In the genomic region with DNA sequence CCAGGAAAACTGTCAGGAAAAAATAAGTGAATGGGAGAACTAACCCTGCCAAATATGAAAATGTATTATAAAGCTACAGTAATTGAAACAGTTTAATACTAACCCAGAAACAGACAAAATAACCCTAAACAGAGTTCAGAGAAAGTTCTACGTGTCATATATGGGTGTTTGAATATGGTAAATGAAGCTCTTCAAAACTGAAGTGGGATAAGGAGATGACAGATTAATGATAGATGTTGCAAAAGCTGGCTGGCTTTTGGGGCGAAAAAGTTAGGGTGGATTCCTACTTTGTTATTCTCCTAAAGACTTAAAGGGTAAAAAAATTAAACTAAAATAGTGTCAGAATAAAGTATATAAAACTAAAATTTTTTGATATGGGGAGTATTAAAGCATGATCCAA, we compare ENCODE assay signal across 11 cellular contexts.
"Had no signal": no experiment of that assay in that cellular context is flagged by ENCODE, and none has a peak within 500 bp of the region (broad histone marks: within the 10 kb centered on the region; RNA-seq: fewer than 3 reads in every experiment).

No MANE protein-coding gene starts in this region.

- H3K4me2 ChIP-seq: GM23338 had no signal

- ATAC-seq: GM23338, HCT116 had no signal

- H3K36me3 ChIP-seq: HAP-1 had no signal

- H3K27ac ChIP-seq: GM23248 had no signal

- FAIRE-seq: H1, H54 had no signal

- H3K4me3 ChIP-seq: GM23248, GM23338, HAP-1 had no signal

- H3K4me1 ChIP-seq: HAP-1 had no signal

- H2AFZ ChIP-seq: GM23248, GM23338 had no signal

- DNase-seq: GM23248, GOT3, H7, H9, HCEC 1CT, HFFc6 had no signal

- H3K9me3 ChIP-seq: HAP-1 had no signal

- H3K9ac ChIP-seq: GM23248 had no signal
